ENCODE assay signal across 9 cellular contexts in the genomic region with DNA sequence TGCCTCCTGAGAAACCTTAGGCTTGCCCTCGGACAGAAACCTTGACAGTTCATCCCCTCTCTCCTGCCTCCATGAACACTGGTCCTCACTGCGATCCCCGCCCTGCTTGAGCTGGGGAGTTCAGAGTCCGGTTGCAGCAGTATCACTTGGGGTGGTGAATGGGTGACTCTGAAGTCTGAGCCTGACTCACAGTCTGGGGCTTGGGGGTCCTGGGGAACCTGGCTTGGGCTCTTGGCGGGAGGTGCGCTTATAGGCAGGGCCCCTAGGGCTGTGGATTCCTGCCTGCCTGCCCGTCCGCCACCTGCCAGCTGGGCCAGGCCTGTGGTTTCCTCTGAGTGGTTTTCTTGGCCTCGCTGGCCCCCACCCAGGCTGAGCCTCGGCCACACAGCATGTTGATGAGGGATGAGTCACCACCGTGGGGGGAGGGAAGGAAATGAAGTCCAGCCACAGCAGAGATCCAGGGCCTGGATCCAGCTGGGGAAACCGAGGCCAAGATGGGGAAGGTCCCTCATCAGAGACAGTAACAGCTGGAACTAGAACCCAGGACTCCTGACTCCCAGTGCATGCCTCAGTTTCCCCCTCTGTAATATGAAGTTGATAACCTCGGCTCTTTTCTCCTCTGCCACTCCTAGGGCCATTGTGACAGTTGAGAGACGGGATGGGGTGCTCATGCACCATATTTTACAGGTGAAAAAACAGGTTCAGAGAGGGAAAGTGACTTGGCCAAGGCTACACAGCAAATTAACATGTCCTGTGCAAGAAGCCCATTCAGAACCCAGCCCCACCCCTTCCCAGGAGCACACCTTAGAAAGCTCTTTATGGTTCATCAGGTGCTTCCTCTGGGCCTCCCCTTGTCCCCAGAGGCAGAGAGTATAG. TPM values are rescaled to one million over a fixed set of nuclear protein-coding genes. Genes with fewer than 3 reads are reported as not detected.
DNase-seq lines count a peak whose midpoint lies in the region; ATAC-seq and TF ChIP-seq lines count a peak whose summit lies in the region.
"Had no signal": no experiment of that assay in that cellular context is flagged by ENCODE, and none has a peak within 500 bp of the region (broad histone marks: within the 10 kb centered on the region; RNA-seq: fewer than 3 reads in every experiment).

No MANE protein-coding gene starts in this region.

- H3K4me1 Mint-ChIP-seq in activated CD8-positive, alpha-beta T cell treated with anti-CD3 and anti-CD28 coated beads for 36 hours (ENCODE audit: low read depth) = peaks cover 8% of the 10 kb centered on the region
- H3K4me1 Mint-ChIP-seq in CD8-positive, alpha-beta memory T cell = peaks cover 7 to 11% (median 10%) of the 10 kb centered on the region in 3 donors

- ATAC-seq in GM21381 (IDR thresholded peaks at IDR 0.05; ENCODE audit: unreplicated experiment) = peak; percentile 78
- ATAC-seq in activated CD8-positive, alpha-beta T cell treated with anti-CD3 and anti-CD28 coated beads for 36 hours = peak; percentile 70

- TF ChIP-seq CTCF in activated CD8-positive, alpha-beta T cell treated with anti-CD3 and anti-CD28 coated beads for 36 hours (IDR thresholded peaks at IDR 0.05) = no peak

- H3K4me3 ChIP-seq in CD8-positive, alpha-beta memory T cell (ENCODE audit: low read length) = no peak overlapping the region

- no peaks in the 10 kb centered on the region for H3K9me3 Mint-ChIP-seq in activated CD8-positive, alpha-beta T cell treated with anti-CD3 and anti-CD28 coated beads for 36 hours
- no peaks in the 10 kb centered on the region for H3K9me3 Mint-ChIP-seq in CD8-positive, alpha-beta memory T cell

- CTCF ChIA-PET in activated CD8-positive, alpha-beta T cell treated with anti-CD3 and anti-CD28 coated beads for 36 hours (lab: Charles Lee) = interaction anchor here (1.0 to 6.8 kb wide), 7 partner anchors 9 to 199 kb away, joined by 3 to 46 read pairs (median 3); a partner anchor contains a TSS
- CTCF ChIA-PET in CD8-positive, alpha-beta memory T cell (lab: Charles Lee) = interaction anchor here (1.1 to 6.2 kb wide), 3 partner anchors 11 to 14 kb away, joined by 3 to 30 read pairs (median 7); no protein-coding TSS in a partner anchor

- H3K27ac Mint-ChIP-seq in activated CD8-positive, alpha-beta T cell treated with anti-CD3 and anti-CD28 coated beads for 36 hours = no peak overlapping the region
- H3K27ac Mint-ChIP-seq in CD8-positive, alpha-beta memory T cell = peak overlapping the region in 1 of 8 donors; percentile 84

- H3K9me3 ChIP-seq in CD8-positive, alpha-beta memory T cell (ENCODE audit: low read length) = no peaks in the 10 kb centered on the region

- peaks cover 9% of the 10 kb centered on the region for H3K4me1 ChIP-seq in CD8-positive, alpha-beta memory T cell (ENCODE audit: insufficient read depth, low read length)

- no peaks in the 10 kb centered on the region for H3K27me3 Mint-ChIP-seq in activated CD8-positive, alpha-beta T cell treated with anti-CD3 and anti-CD28 coated beads for 36 hours
- H3K27me3 Mint-ChIP-seq in CD8-positive, alpha-beta memory T cell = no peaks in the 10 kb centered on the region

- POLR2A ChIA-PET in activated CD8-positive, alpha-beta T cell treated with anti-CD3 and anti-CD28 coated beads for 36 hours (lab: Charles Lee) = no interaction called here
- POLR2A ChIA-PET in CD8-positive, alpha-beta memory T cell (lab: Charles Lee) = no interaction called here

- intact Hi-C loops in activated CD8-positive, alpha-beta T cell treated with anti-CD3 and anti-CD28 coated beads for 36 hours (cut with micrococcal nuclease) = no loop called here

- no peak overlapping the region for H3K4me3 Mint-ChIP-seq in activated CD8-positive, alpha-beta T cell treated with anti-CD3 and anti-CD28 coated beads for 36 hours
- H3K4me3 Mint-ChIP-seq in CD8-positive, alpha-beta memory T cell = peak overlapping the region in 1 of 7 donors; percentile 44

- peak; percentile 96 for DNase-seq in EL
- DNase-seq in Kasumi-1 (lab: John Stamatoyannopoulos, UW) = peak; percentile 20 to 27
- DNase-seq in activated CD8-positive, alpha-beta T cell treated with anti-CD3 and anti-CD28 coated beads for 36 hours = peak; percentile 64
- DNase-seq in globus pallidus (ENCODE audit: low spot score) = peak; percentile 49
- DNase-seq in pulmonary artery endothelial cell (ENCODE audit: low read depth, low spot score) = peak; percentile 50
- DNase-seq in CD8-positive, alpha-beta memory T cell = no peak
- no peak for DNase-seq in NCI-H1048 (lab: John Stamatoyannopoulos, UW)

- H3K27ac ChIP-seq in CD8-positive, alpha-beta memory T cell (ENCODE audit: low read depth, low read length) = no peak overlapping the region

- H3K36me3 Mint-ChIP-seq in activated CD8-positive, alpha-beta T cell treated with anti-CD3 and anti-CD28 coated beads for 36 hours (ENCODE audit: low read depth) = no peaks in the 10 kb centered on the region
- H3K36me3 Mint-ChIP-seq in CD8-positive, alpha-beta memory T cell = no peaks in the 10 kb centered on the region

- no peaks in the 10 kb centered on the region for H3K36me3 ChIP-seq in CD8-positive, alpha-beta memory T cell (ENCODE audit: insufficient read depth, low read length)

- no peaks in the 10 kb centered on the region for H3K27me3 ChIP-seq in CD8-positive, alpha-beta memory T cell (ENCODE audit: insufficient read depth, low read length, poor library complexity, severe bottlenecking)

RNA-seq across cellular contexts. Expression of a gene that starts 9.2 kb away (rescaled TPM):
- total RNA-seq in activated CD8-positive, alpha-beta T cell treated with anti-CD3 and anti-CD28 coated beads for 36 hours = not detected
- not detected in 2 replicates for total RNA-seq in pulmonary artery endothelial cell
- not detected for total RNA-seq in CD8-positive, alpha-beta memory T cell
- polyA plus RNA-seq in CD8-positive, alpha-beta memory T cell = not detected
- total RNA-seq: T-helper 2 cell treated with Interferon-gamma antibody and Interleukin-4, amounts not matched to agents 100 ng/mL and 5 ng/mL, for 36 hours had no signal

RNA-seq across cellular contexts. Expression of a gene that starts 17.1 kb away (rescaled TPM):
- under 1 TPM; 0.13 to 0.27 TPM for total RNA-seq in activated CD8-positive, alpha-beta T cell treated with anti-CD3 and anti-CD28 coated beads for 36 hours
- total RNA-seq in pulmonary artery endothelial cell = 0.11 and 0.40 TPM in 2 replicates
- under 1 TPM; 0.13 to 0.24 TPM for total RNA-seq in CD8-positive, alpha-beta memory T cell
- not detected for polyA plus RNA-seq in CD8-positive, alpha-beta memory T cell

RNA-seq across cellular contexts. Expression of a gene that starts 34.1 kb away (rescaled TPM):
- total RNA-seq in activated CD8-positive, alpha-beta T cell treated with anti-CD3 and anti-CD28 coated beads for 36 hours = not detected
- total RNA-seq in pulmonary artery endothelial cell = not detected in 2 replicates
- total RNA-seq in CD8-positive, alpha-beta memory T cell = not detected
- polyA plus RNA-seq in CD8-positive, alpha-beta memory T cell = not detected
- total RNA-seq: T-helper 2 cell treated with Interferon-gamma antibody and Interleukin-4, amounts not matched to agents 100 ng/mL and 5 ng/mL, for 36 hours had no signal

RNA-seq across cellular contexts. Expression of a gene that starts 34.2 kb away (rescaled TPM):
- total RNA-seq in activated CD8-positive, alpha-beta T cell treated with anti-CD3 and anti-CD28 coated beads for 36 hours = not detected
- total RNA-seq in pulmonary artery endothelial cell = 0.04 and 0.07 TPM in 2 replicates
- not detected for total RNA-seq in CD8-positive, alpha-beta memory T cell
- not detected for polyA plus RNA-seq in CD8-positive, alpha-beta memory T cell
- total RNA-seq: T-helper 2 cell treated with Interferon-gamma antibody and Interleukin-4, amounts not matched to agents 100 ng/mL and 5 ng/mL, for 36 hours had no signal

Comparison
In these comparisons a context has a peak if more than half of its experiments do, and no peak if none do; other contexts are left out.
1. DNase-seq: peak in EL (single experiment), Kasumi-1 (2 of 2), activated CD8-positive, alpha-beta T cell treated with anti-CD3 and anti-CD28 coated beads for 36 hours (single experiment), globus pallidus (single experiment) and pulmonary artery endothelial cell (single experiment); none in CD8-positive, alpha-beta memory T cell (0 of 5) and NCI-H1048 (single experiment).